In the genomic region with DNA sequence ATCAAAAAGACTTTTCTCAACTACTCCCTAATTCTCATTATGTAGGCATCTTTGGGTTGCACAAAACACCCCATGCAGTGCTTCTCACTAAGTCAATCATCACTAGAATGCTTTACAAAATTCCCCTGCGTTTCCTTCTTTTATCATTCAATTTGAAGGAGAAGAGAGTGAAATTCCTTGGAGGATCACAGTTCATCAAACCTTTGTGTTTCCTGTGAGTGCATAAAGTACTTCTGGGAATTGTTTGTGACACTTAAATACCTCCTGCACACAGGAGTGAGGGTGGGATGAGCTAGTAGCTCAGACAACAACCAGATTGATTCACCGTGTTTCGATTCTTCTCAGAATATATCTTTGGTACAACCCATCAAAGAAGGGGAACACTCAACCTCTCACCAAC, we compare ENCODE assay signal across 26 cellular contexts. TPM values are rescaled to one million over a fixed set of nuclear protein-coding genes. Genes with fewer than 3 reads are reported as not detected.
DNase-seq lines count a peak whose midpoint lies in the region; ATAC-seq, FAIRE-seq and TF ChIP-seq lines count a peak whose summit lies in the region.
"Had no signal": no experiment of that assay in that cellular context is flagged by ENCODE, and none has a peak within 500 bp of the region (broad histone marks: within the 10 kb centered on the region; RNA-seq: fewer than 3 reads in every experiment).

No MANE protein-coding gene starts in this region.

- intact Hi-C loops in HepG2 (cut with micrococcal nuclease; ENCODE audit: unreplicated experiment) = no loop called here

- no peak overlapping the region for H3K4me3 Mint-ChIP-seq in type B pancreatic cell
- H3K4me3 Mint-ChIP-seq: CD4-positive, alpha-beta memory T cell had no signal

- BruUV-seq in HepG2 (replicated peaks; lab: Mats Ljungman, UMichigan) = no TSS peak

- H3K27me3 ChIP-seq in HUES64 (ENCODE audit: insufficient read depth, low read length) (no peaks in the 10 kb centered on the region), HepG2 (ENCODE audit: control insufficient read depth in 1 of 2, insufficient read depth in 2 of 2, low read length in 2 of 2) (no peaks in the 10 kb centered on the region)
- H3K27me3 ChIP-seq: BLaER1 treated with 17β-estradiol and CSF1 and Interleukin-3, amounts not matched to agents 10 nM and 100 nM had no signal

- no peaks in the 10 kb centered on the region for H3K9me3 Mint-ChIP-seq in type B pancreatic cell

- H3K4me1 Mint-ChIP-seq in type B pancreatic cell (ENCODE audit: unreplicated experiment) = no peaks in the 10 kb centered on the region
- H3K4me1 Mint-ChIP-seq: CD4-positive, alpha-beta memory T cell had no signal

- peak overlapping the region; percentile 48 for H3K9ac ChIP-seq in HUES64 (ENCODE audit: low read depth, low read length)
- no peak overlapping the region for H3K9ac ChIP-seq in HepG2 (ENCODE audit: insufficient read depth, low read depth, low read length)
- H3K9ac ChIP-seq: BLaER1 treated with 17β-estradiol and CSF1 and Interleukin-3, amounts not matched to agents 10 nM and 100 nM; KMS-11 had no signal

- no peaks in the 10 kb centered on the region for H3K36me3 Mint-ChIP-seq in type B pancreatic cell
- H3K36me3 Mint-ChIP-seq: CD4-positive, alpha-beta memory T cell had no signal

- H3K79me2 ChIP-seq in HepG2 (ENCODE audit: insufficient read depth, low read length) = no peaks in the 10 kb centered on the region

- WGBS in HUES64 = 8% methylated on average over 2 of the region's 3 CpGs
- WGBS in HepG2 (ENCODE audit: low lambda C conversion rate) = 4% methylated on average over 3 of the region's 3 CpGs

- CTCF ChIA-PET in HepG2 (lab: Yijun Ruan, JAX; ENCODE audit: low intra/inter-chr PET ratio, low total read pairs) = no interaction called here

- no peak overlapping the region for H3K4me2 ChIP-seq in HepG2 (ENCODE audit: low read depth, low read length)
- H3K4me2 ChIP-seq: BLaER1 treated with 17β-estradiol and CSF1 and Interleukin-3, amounts not matched to agents 10 nM and 100 nM; KMS-11 had no signal

- H3K27me3 Mint-ChIP-seq in type B pancreatic cell = no peaks in the 10 kb centered on the region
- H3K27me3 Mint-ChIP-seq: CD4-positive, alpha-beta memory T cell had no signal

- no peak for TF ChIP-seq POLR2A in HepG2 (IDR thresholded peaks at IDR 0.05; ENCODE audit: insufficient read depth in 1 of 2, low read depth in 2 of 2, low read length in 2 of 2)

- H3K27ac ChIP-seq in HUES64 (ENCODE audit: low read depth, low read length) (peak overlapping the region; percentile 97), HepG2 (ENCODE audit: extremely low read length, insufficient read depth, low read length) (no peak overlapping the region)
- H3K27ac ChIP-seq: 22Rv1; BLaER1 treated with 17β-estradiol and CSF1 and Interleukin-3, amounts not matched to agents 10 nM and 100 nM; KMS-11 had no signal

- peak overlapping the region; percentile 30 for H3K4me3 ChIP-seq in HUES64 (ENCODE audit: low read length)
- H3K4me3 ChIP-seq in HepG2 (replicated peaks in 1 of 3; ENCODE audit: insufficient read depth in 1 of 3, low read depth in 2 of 3, low read length in 3 of 3) = no peak overlapping the region
- H3K4me3 ChIP-seq: BLaER1 treated with 17β-estradiol and CSF1 and Interleukin-3, amounts not matched to agents 10 nM and 100 nM had no signal

- no peak overlapping the region for H3K27ac Mint-ChIP-seq in type B pancreatic cell
- H3K27ac Mint-ChIP-seq: CD4-positive, alpha-beta memory T cell had no signal

- TF ChIP-seq CTCF in type B pancreatic cell (conservative IDR thresholded peaks at IDR 0.05) (no peak), HepG2 (CRISPR knock-in tag; IDR thresholded peaks at IDR 0.05) (no peak)

- no peak overlapping the region for H2AFZ ChIP-seq in HepG2 (ENCODE audit: low read length)

- peak; percentile 28 for DNase-seq in ELF-1 (ENCODE audit: low read depth, low spot score)
- peak; percentile 87 for DNase-seq in iPS DF 19.7 (ENCODE audit: low read depth, low spot score)
- DNase-seq in iPS-NIHi11 (ENCODE audit: low spot score) = peak; percentile 56
- DNase-seq in type B pancreatic cell (ENCODE audit: extremely low spot score, unreplicated experiment) = no peak
- DNase-seq in HepG2 (ENCODE audit: low spot score) = no peak
- no peak for DNase-seq in GOT3 (lab: John Stamatoyannopoulos, UW)
- no peak for DNase-seq in cortex of kidney (lab: John Stamatoyannopoulos, UW)
- DNase-seq: Caco-2; CD4-positive, alpha-beta memory T cell; DMS 273 treated with DMSO at 0.1 percent for 48 hours; DMS79 treated with DMSO at 0.1 percent for 48 hours; NCI-H1092 treated with DMSO at 0.1 percent for 48 hours; NCI-H1436 treated with DMSO at 0.1 percent for 48 hours; NCI-H2029; NCI-H2227 treated with DMSO at 0.1 percent for 48 hours; NCI-H510A; SIG-M5 had no signal

- in situ Hi-C loops in HepG2 (cut with HindIII; ENCODE audit: extremely low pct_ligation_motif_present, low pct_unique_long_range_greater_than_20kb) = no loop called here

- peaks cover 28% of the 10 kb centered on the region for H3K4me1 ChIP-seq in HUES64 (ENCODE audit: insufficient read depth, low read length)
- H3K4me1 ChIP-seq in HepG2 (ENCODE audit: insufficient read depth, low read length) = no peaks in the 10 kb centered on the region
- H3K4me1 ChIP-seq: BLaER1 treated with 17β-estradiol and CSF1 and Interleukin-3, amounts not matched to agents 10 nM and 100 nM; Caco-2 had no signal

- TF ChIP-seq EP300 in HepG2 (IDR thresholded peaks at IDR 0.05; ENCODE audit: low read depth in 2 of 2, low read length in 2 of 2) (no peak), HepG2 (CRISPR knock-in tag; IDR thresholded peaks at IDR 0.05; ENCODE audit: borderline replicate concordance) (no peak)

- TF ChIP-seq RAD21 in HepG2 (CRISPR knock-in tag; IDR thresholded peaks at IDR 0.05) = no peak

- POLR2A ChIA-PET in HepG2 (lab: Yijun Ruan, JAX) = no interaction called here

- H4K20me1 ChIP-seq in HepG2 (ENCODE audit: insufficient read depth, low read length) = no peaks in the 10 kb centered on the region
- H4K20me1 ChIP-seq: BLaER1 treated with 17β-estradiol and CSF1 and Interleukin-3, amounts not matched to agents 10 nM and 100 nM had no signal

- FAIRE-seq in HepG2 (lab: Jason Lieb, UNC) = no peak
- FAIRE-seq: GM12892 had no signal

- no peak for ATAC-seq in HepG2
- ATAC-seq: Panc1, SK-N-SH treated with all-trans-retinoic acid at 6 μM for 48 hours had no signal

- H3K36me3 ChIP-seq in HUES64 (ENCODE audit: insufficient read depth, low read length) = no peaks in the 10 kb centered on the region; the same call in 1 of the 2 replicates
- no peaks in the 10 kb centered on the region for H3K36me3 ChIP-seq in HepG2 (replicated peaks in 1 of 2; ENCODE audit: control insufficient read depth in 1 of 2, insufficient read depth in 2 of 2, low read length in 2 of 2)
- H3K36me3 ChIP-seq: BLaER1 treated with 17β-estradiol and CSF1 and Interleukin-3, amounts not matched to agents 10 nM and 100 nM had no signal

- H3K9me3 ChIP-seq in HUES64 (ENCODE audit: insufficient read depth, low read depth, low read length) (peaks cover 4% of the 10 kb centered on the region; the same call in 1 of the 2 replicates), HepG2 (ENCODE audit: low read length) (no peaks in the 10 kb centered on the region)
- H3K9me3 ChIP-seq: BLaER1 treated with 17β-estradiol and CSF1 and Interleukin-3, amounts not matched to agents 10 nM and 100 nM; Caco-2 had no signal

RNA-seq across cellular contexts. Expression of a gene that starts 3.7 kb away (rescaled TPM):
- polyA plus RNA-seq in HUES64 (2013, experiment 1 of 2) = not detected
- not detected for polyA plus RNA-seq in HUES64 (2013, experiment 2 of 2)
- total RNA-seq in type B pancreatic cell (ENCODE audit: low replicate concordance) = not detected in 2 replicates
- total RNA-seq in HepG2 (2016; rRNA removed; fragmentation: Illumina TruSeq; extraction: Trizol) = not detected in 2 replicates
- not detected in 2 replicates for total RNA-seq in HepG2 (2016; cell fraction: cytosol; rRNA removed; fragmentation: Illumina TruSeq; extraction: Trizol; ENCODE audit: low read depth)
- not detected in 2 replicates for total RNA-seq in HepG2 (2016; cell fraction: insoluble cytoplasmic fraction; rRNA removed; fragmentation: Illumina TruSeq; extraction: Trizol)
- total RNA-seq in HepG2 (2016; cell fraction: membrane; rRNA removed; fragmentation: Illumina TruSeq; extraction: Trizol) = not detected in 2 replicates
- not detected in 2 replicates for total RNA-seq in HepG2 (2016; cell fraction: nucleus; rRNA removed; fragmentation: Illumina TruSeq; extraction: Trizol)
- not detected in 2 replicates for polyA plus RNA-seq in HepG2 (2011; rRNA removed)
- not detected in 2 replicates for polyA plus RNA-seq in HepG2 (2011; cell fraction: cytosol; rRNA removed)
- polyA plus RNA-seq in HepG2 (2011; cell fraction: nucleus; rRNA removed) = not detected in 2 replicates
- polyA plus RNA-seq in HepG2 (2012) = not detected in 2 replicates
- polyA plus RNA-seq in HepG2 (2016; cell fraction: cytosol; fragmentation: Illumina TruSeq; extraction: Trizol; ENCODE audit: low read depth) = not detected in 2 replicates
- polyA plus RNA-seq in HepG2 (2016; cell fraction: insoluble cytoplasmic fraction; fragmentation: Illumina TruSeq; extraction: Trizol; ENCODE audit: low read depth) = not detected in 2 replicates
- polyA plus RNA-seq in HepG2 (2016; cell fraction: membrane; fragmentation: Illumina TruSeq; extraction: Trizol; ENCODE audit: low read depth) = not detected in 2 replicates
- not detected in 2 replicates for polyA plus RNA-seq in HepG2 (2016; cell fraction: nucleus; fragmentation: Illumina TruSeq; extraction: Trizol; ENCODE audit: insufficient read depth, low read depth)
- not detected in 2 replicates for polyA minus RNA-seq in HepG2 (2011; rRNA and poly(A)+ RNA removed; ENCODE audit: low replicate concordance)
- polyA minus RNA-seq in HepG2 (2011; cell fraction: cytosol; rRNA and poly(A)+ RNA removed) = not detected in 2 replicates
- polyA minus RNA-seq in HepG2 (2011; cell fraction: nucleus; rRNA and poly(A)+ RNA removed) = not detected in 2 replicates
- total RNA-seq: Caco-2; CD4-positive, alpha-beta memory T cell; G401; H4 had no signal
- polyA plus RNA-seq: CD4-positive, alpha-beta memory T cell had no signal

RNA-seq across cellular contexts. Expression of a gene that starts 17.5 kb away (rescaled TPM):
- polyA plus RNA-seq in HUES64 (2013, experiment 1 of 2) = not detected
- not detected for polyA plus RNA-seq in HUES64 (2013, experiment 2 of 2)
- total RNA-seq in type B pancreatic cell (ENCODE audit: low replicate concordance) (not detected in 2 replicates), HepG2 (2016; rRNA removed; fragmentation: Illumina TruSeq; extraction: Trizol) (not detected in 2 replicates)
- total RNA-seq in HepG2 (2016; cell fraction: cytosol; rRNA removed; fragmentation: Illumina TruSeq; extraction: Trizol; ENCODE audit: low read depth) = not detected in 2 replicates
- total RNA-seq in HepG2 (2016; cell fraction: insoluble cytoplasmic fraction; rRNA removed; fragmentation: Illumina TruSeq; extraction: Trizol) = not detected in 2 replicates
- total RNA-seq in HepG2 (2016; cell fraction: membrane; rRNA removed; fragmentation: Illumina TruSeq; extraction: Trizol) = not detected in 2 replicates
- not detected in 2 replicates for total RNA-seq in HepG2 (2016; cell fraction: nucleus; rRNA removed; fragmentation: Illumina TruSeq; extraction: Trizol)
- polyA plus RNA-seq in HepG2 (2011; rRNA removed) = not detected in 2 replicates
- not detected in 2 replicates for polyA plus RNA-seq in HepG2 (2011; cell fraction: cytosol; rRNA removed)
- not detected in 2 replicates for polyA plus RNA-seq in HepG2 (2011; cell fraction: nucleus; rRNA removed)
- not detected in 2 replicates for polyA plus RNA-seq in HepG2 (2012)
- not detected in 2 replicates for polyA plus RNA-seq in HepG2 (2016; cell fraction: cytosol; fragmentation: Illumina TruSeq; extraction: Trizol; ENCODE audit: low read depth)
- not detected in 2 replicates for polyA plus RNA-seq in HepG2 (2016; cell fraction: insoluble cytoplasmic fraction; fragmentation: Illumina TruSeq; extraction: Trizol; ENCODE audit: low read depth)
- polyA plus RNA-seq in HepG2 (2016; cell fraction: membrane; fragmentation: Illumina TruSeq; extraction: Trizol; ENCODE audit: low read depth) = not detected in 2 replicates
- polyA plus RNA-seq in HepG2 (2016; cell fraction: nucleus; fragmentation: Illumina TruSeq; extraction: Trizol; ENCODE audit: insufficient read depth, low read depth) = not detected in 2 replicates
- not detected in 2 replicates for polyA minus RNA-seq in HepG2 (2011; rRNA and poly(A)+ RNA removed; ENCODE audit: low replicate concordance)
- polyA minus RNA-seq in HepG2 (2011; cell fraction: cytosol; rRNA and poly(A)+ RNA removed) = not detected in 2 replicates
- not detected in 2 replicates for polyA minus RNA-seq in HepG2 (2011; cell fraction: nucleus; rRNA and poly(A)+ RNA removed)
- total RNA-seq: Caco-2; CD4-positive, alpha-beta memory T cell; G401; H4 had no signal
- polyA plus RNA-seq: CD4-positive, alpha-beta memory T cell had no signal

RNA-seq across cellular contexts. Expression of a gene that starts 39.1 kb away (rescaled TPM):
- polyA plus RNA-seq in HUES64 (2013, experiment 1 of 2) = not detected
- polyA plus RNA-seq in HUES64 (2013, experiment 2 of 2) = not detected
- total RNA-seq in type B pancreatic cell (ENCODE audit: low replicate concordance) (not detected in 2 replicates), HepG2 (2016; rRNA removed; fragmentation: Illumina TruSeq; extraction: Trizol) (not detected in 2 replicates)
- total RNA-seq in HepG2 (2016; cell fraction: cytosol; rRNA removed; fragmentation: Illumina TruSeq; extraction: Trizol; ENCODE audit: low read depth) = not detected in 2 replicates
- not detected in 2 replicates for total RNA-seq in HepG2 (2016; cell fraction: insoluble cytoplasmic fraction; rRNA removed; fragmentation: Illumina TruSeq; extraction: Trizol)
- not detected in 2 replicates for total RNA-seq in HepG2 (2016; cell fraction: membrane; rRNA removed; fragmentation: Illumina TruSeq; extraction: Trizol)
- total RNA-seq in HepG2 (2016; cell fraction: nucleus; rRNA removed; fragmentation: Illumina TruSeq; extraction: Trizol) = not detected in 2 replicates
- polyA plus RNA-seq in HepG2 (2011; rRNA removed) = not detected in 2 replicates
- polyA plus RNA-seq in HepG2 (2011; cell fraction: cytosol; rRNA removed) = not detected in 2 replicates
- polyA plus RNA-seq in HepG2 (2011; cell fraction: nucleus; rRNA removed) = not detected in 2 replicates
- not detected in 2 replicates for polyA plus RNA-seq in HepG2 (2012)
- not detected in 2 replicates for polyA plus RNA-seq in HepG2 (2016; cell fraction: cytosol; fragmentation: Illumina TruSeq; extraction: Trizol; ENCODE audit: low read depth)
- polyA plus RNA-seq in HepG2 (2016; cell fraction: insoluble cytoplasmic fraction; fragmentation: Illumina TruSeq; extraction: Trizol; ENCODE audit: low read depth) = not detected in 2 replicates
- not detected in 2 replicates for polyA plus RNA-seq in HepG2 (2016; cell fraction: membrane; fragmentation: Illumina TruSeq; extraction: Trizol; ENCODE audit: low read depth)
- polyA plus RNA-seq in HepG2 (2016; cell fraction: nucleus; fragmentation: Illumina TruSeq; extraction: Trizol; ENCODE audit: insufficient read depth, low read depth) = not detected in 2 replicates
- polyA minus RNA-seq in HepG2 (2011; rRNA and poly(A)+ RNA removed; ENCODE audit: low replicate concordance) = not detected in 2 replicates
- not detected in 2 replicates for polyA minus RNA-seq in HepG2 (2011; cell fraction: cytosol; rRNA and poly(A)+ RNA removed)
- polyA minus RNA-seq in HepG2 (2011; cell fraction: nucleus; rRNA and poly(A)+ RNA removed) = not detected in 2 replicates
- total RNA-seq: Caco-2; CD4-positive, alpha-beta memory T cell; G401; H4 had no signal
- polyA plus RNA-seq: CD4-positive, alpha-beta memory T cell had no signal

RNA-seq across cellular contexts. Expression of a gene that starts 45.1 kb away (rescaled TPM):
- not detected for polyA plus RNA-seq in HUES64 (2013, experiment 1 of 2)
- polyA plus RNA-seq in HUES64 (2013, experiment 2 of 2) = not detected
- not detected in 2 replicates for total RNA-seq in type B pancreatic cell (ENCODE audit: low replicate concordance)
- not detected in 2 replicates for total RNA-seq in HepG2 (2016; rRNA removed; fragmentation: Illumina TruSeq; extraction: Trizol)
- not detected in 2 replicates for total RNA-seq in HepG2 (2016; cell fraction: cytosol; rRNA removed; fragmentation: Illumina TruSeq; extraction: Trizol; ENCODE audit: low read depth)
- not detected in 2 replicates for total RNA-seq in HepG2 (2016; cell fraction: insoluble cytoplasmic fraction; rRNA removed; fragmentation: Illumina TruSeq; extraction: Trizol)
- not detected in 2 replicates for total RNA-seq in HepG2 (2016; cell fraction: membrane; rRNA removed; fragmentation: Illumina TruSeq; extraction: Trizol)
- not detected in 2 replicates for total RNA-seq in HepG2 (2016; cell fraction: nucleus; rRNA removed; fragmentation: Illumina TruSeq; extraction: Trizol)
- polyA plus RNA-seq in HepG2 (2011; rRNA removed) = not detected in 2 replicates
- not detected in 2 replicates for polyA plus RNA-seq in HepG2 (2011; cell fraction: cytosol; rRNA removed)
- polyA plus RNA-seq in HepG2 (2011; cell fraction: nucleus; rRNA removed) = not detected in 2 replicates
- not detected in 2 replicates for polyA plus RNA-seq in HepG2 (2012)
- polyA plus RNA-seq in HepG2 (2016; cell fraction: cytosol; fragmentation: Illumina TruSeq; extraction: Trizol; ENCODE audit: low read depth) = not detected in 2 replicates
- polyA plus RNA-seq in HepG2 (2016; cell fraction: insoluble cytoplasmic fraction; fragmentation: Illumina TruSeq; extraction: Trizol; ENCODE audit: low read depth) = not detected in 2 replicates
- not detected in 2 replicates for polyA plus RNA-seq in HepG2 (2016; cell fraction: membrane; fragmentation: Illumina TruSeq; extraction: Trizol; ENCODE audit: low read depth)
- polyA plus RNA-seq in HepG2 (2016; cell fraction: nucleus; fragmentation: Illumina TruSeq; extraction: Trizol; ENCODE audit: insufficient read depth, low read depth) = not detected in 2 replicates
- not detected in 2 replicates for polyA minus RNA-seq in HepG2 (2011; rRNA and poly(A)+ RNA removed; ENCODE audit: low replicate concordance)
- not detected in 2 replicates for polyA minus RNA-seq in HepG2 (2011; cell fraction: cytosol; rRNA and poly(A)+ RNA removed)
- polyA minus RNA-seq in HepG2 (2011; cell fraction: nucleus; rRNA and poly(A)+ RNA removed) = not detected in 2 replicates
- total RNA-seq: Caco-2; CD4-positive, alpha-beta memory T cell; G401; H4 had no signal
- polyA plus RNA-seq: CD4-positive, alpha-beta memory T cell had no signal

Comparison
In these comparisons a context has a peak if more than half of its experiments do, and no peak if none do; other contexts are left out.
1. DNase-seq: peak in ELF-1 (single experiment), iPS DF 19.7 (single experiment) and iPS-NIHi11 (single experiment); none in type B pancreatic cell (single experiment), HepG2 (single experiment), GOT3 (single experiment) and cortex of kidney (single experiment).